Comparison of ENCODE assay signal across 28 cellular contexts in genomic region chr9:237141-237857, GRCh38. TPM values are rescaled to one million over a fixed set of nuclear protein-coding genes. Genes with fewer than 3 reads are reported as not detected.
A peak's percentile ranks its signal among the peaks of the same experiment; 100 is the strongest.
DNase-seq lines count a peak whose midpoint lies in the region; ATAC-seq, FAIRE-seq and TF ChIP-seq lines count a peak whose summit lies in the region.
"Had no signal": no experiment of that assay in that cellular context is flagged by ENCODE, and none has a peak within 500 bp of the region (broad histone marks: within the 10 kb centered on the region; RNA-seq: fewer than 3 reads in every experiment).

No MANE protein-coding gene starts in this region.

- FAIRE-seq in GM12891 (lab: Jason Lieb, UNC) = peak; percentile 9
- FAIRE-seq: A204.1, D721Med, endothelial cell of umbilical vein, HTR-8/SVneo had no signal

- peaks cover 21% of the 10 kb centered on the region for H3K9me3 Mint-ChIP-seq in activated CD4-positive, alpha-beta T cell treated with anti-CD3 and anti-CD28 coated beads, Interleukin-2, amount 10 ng/mL, durations not matched to agents 24 days and 14 days
- H3K9me3 Mint-ChIP-seq in activated CD4-positive, alpha-beta memory T cell treated with anti-CD3 and anti-CD28 coated beads, Interleukin-2, amount 10 ng/mL, durations not matched to agents 7 days and 5 days = peaks cover 26% of the 10 kb centered on the region
- peaks cover 8% of the 10 kb centered on the region for H3K9me3 Mint-ChIP-seq in natural killer cell treated with Interleukin-12 subunit alpha and Interleukin-12 subunit beta and Interleukin-15 and Interleukin-18, amount 100 ng/mL, for 72 hours
- peaks cover 4% of the 10 kb centered on the region for H3K9me3 Mint-ChIP-seq in endothelial cell (ENCODE audit: unreplicated experiment)

- ATAC-seq in natural killer cell treated with Interleukin-12 subunit alpha and Interleukin-12 subunit beta and Interleukin-15 and Interleukin-18, amount 100 ng/mL, for 72 hours = peak; percentile 20 to 45
- ATAC-seq: heart right ventricle, right cardiac atrium, Right ventricle myocardium inferior had no signal

- TF ChIP-seq POLR2A in GM12891 (IDR thresholded peaks at IDR 0.05; ENCODE audit: low read depth, low read length) = no peak

- peak overlapping the region; percentile 54 for H3K27ac Mint-ChIP-seq in activated CD4-positive, alpha-beta T cell treated with anti-CD3 and anti-CD28 coated beads, Interleukin-2, amount 10 ng/mL, durations not matched to agents 24 days and 14 days
- peak overlapping the region; percentile 91 for H3K27ac Mint-ChIP-seq in activated CD4-positive, alpha-beta memory T cell treated with anti-CD3 and anti-CD28 coated beads, Interleukin-2, amount 10 ng/mL, durations not matched to agents 7 days and 5 days
- peak overlapping the region; percentile 76 to 91 for H3K27ac Mint-ChIP-seq in natural killer cell treated with Interleukin-12 subunit alpha and Interleukin-12 subunit beta and Interleukin-15 and Interleukin-18, amount 100 ng/mL, for 72 hours
- H3K27ac Mint-ChIP-seq in endothelial cell (ENCODE audit: unreplicated experiment) = no peak overlapping the region
- H3K27ac Mint-ChIP-seq: HFFc6, mesothelial cell of epicardium, nephron had no signal

- CTCF ChIA-PET in activated CD4-positive, alpha-beta memory T cell treated with anti-CD3 and anti-CD28 coated beads, Interleukin-2, amount 10 ng/mL, durations not matched to agents 7 days and 5 days (lab: Charles Lee) = interaction anchor here (0.9 to 2.1 kb wide), 4 partner anchors 10 to 22 kb away, joined by 3 to 17 read pairs (median 5); partner anchors contain the start of gene DOCK8

- intact Hi-C loops in activated CD4-positive, alpha-beta T cell treated with anti-CD3 and anti-CD28 coated beads, Interleukin-2, amount 10 ng/mL, durations not matched to agents 24 days and 14 days (cut with micrococcal nuclease) = loop anchor here (5.0 kb wide), 1 partner anchor 35 kb away; no protein-coding TSS in a partner anchor

- H3K4me3 Mint-ChIP-seq in activated CD4-positive, alpha-beta T cell treated with anti-CD3 and anti-CD28 coated beads, Interleukin-2, amount 10 ng/mL, durations not matched to agents 24 days and 14 days = peak overlapping the region; percentile 37
- H3K4me3 Mint-ChIP-seq in activated CD4-positive, alpha-beta memory T cell treated with anti-CD3 and anti-CD28 coated beads, Interleukin-2, amount 10 ng/mL, durations not matched to agents 7 days and 5 days = no peak overlapping the region
- peak overlapping the region; percentile 63 for H3K4me3 Mint-ChIP-seq in natural killer cell treated with Interleukin-12 subunit alpha and Interleukin-12 subunit beta and Interleukin-15 and Interleukin-18, amount 100 ng/mL, for 72 hours
- no peak overlapping the region for H3K4me3 Mint-ChIP-seq in endothelial cell (ENCODE audit: unreplicated experiment)
- H3K4me3 Mint-ChIP-seq: HFFc6, mesothelial cell of epicardium, nephron had no signal

- peaks cover 4% of the 10 kb centered on the region for H3K27me3 Mint-ChIP-seq in activated CD4-positive, alpha-beta T cell treated with anti-CD3 and anti-CD28 coated beads, Interleukin-2, amount 10 ng/mL, durations not matched to agents 24 days and 14 days
- H3K27me3 Mint-ChIP-seq in activated CD4-positive, alpha-beta memory T cell treated with anti-CD3 and anti-CD28 coated beads, Interleukin-2, amount 10 ng/mL, durations not matched to agents 7 days and 5 days = no peaks in the 10 kb centered on the region
- no peaks in the 10 kb centered on the region for H3K27me3 Mint-ChIP-seq in natural killer cell treated with Interleukin-12 subunit alpha and Interleukin-12 subunit beta and Interleukin-15 and Interleukin-18, amount 100 ng/mL, for 72 hours
- peaks cover 5% of the 10 kb centered on the region for H3K27me3 Mint-ChIP-seq in endothelial cell (ENCODE audit: unreplicated experiment)

- no peak for TF ChIP-seq CTCF in endothelial cell (IDR thresholded peaks at IDR 0.05; ENCODE audit: unreplicated experiment)

- peak; percentile 58 for DNase-seq in activated CD4-positive, alpha-beta T cell treated with anti-CD3 and anti-CD28 coated beads, Interleukin-2, amount 10 ng/mL, durations not matched to agents 24 days and 14 days
- no peak for DNase-seq in activated CD4-positive, alpha-beta T cell treated with anti-CD3 and anti-CD28 coated beads, Interleukin-2, amount 50 U/mL, for 48 hours
- no peak for DNase-seq in GM12891 (ENCODE audit: insufficient read length, low spot score)
- no peak for DNase-seq in activated CD4-positive, alpha-beta memory T cell treated with anti-CD3 and anti-CD28 coated beads, Interleukin-2, amount 10 ng/mL, durations not matched to agents 7 days and 5 days
- no peak for DNase-seq in natural killer cell treated with Interleukin-12 subunit alpha and Interleukin-12 subunit beta and Interleukin-15 and Interleukin-18, amount 100 ng/mL, for 72 hours (ENCODE audit: low spot score)
- no peak for DNase-seq in kidney tubule cell (ENCODE audit: low spot score)
- DNase-seq in endothelial cell (ENCODE audit: low spot score) = no peak
- DNase-seq in NCI-H2196 treated with DMSO at 0.1 percent for 48 hours (lab: John Stamatoyannopoulos, UW; ENCODE audit: unreplicated experiment) = no peak
- DNase-seq: BE2C; EL; heart right ventricle; HFFc6; Karpas-422; NCI-H1105; NCI-H2081; NCI-H82; right cardiac atrium; stimulated activated CD4-positive, alpha-beta T cell treated with anti-CD3 and anti-CD28 coated beads, Interleukin-12 subunit alpha, Interleukin-12 subunit beta, amount 100 ng/mL, for 4 hours; stimulated activated CD4-positive, alpha-beta T cell treated with anti-CD3 and anti-CD28 coated beads, Interleukin-4, amount 100 ng/mL, for 4 hours; SW 1271; transverse colon had no signal

- POLR2A ChIA-PET in activated CD4-positive, alpha-beta memory T cell treated with anti-CD3 and anti-CD28 coated beads, Interleukin-2, amount 10 ng/mL, durations not matched to agents 7 days and 5 days (lab: Charles Lee) = interaction anchor here (0.8 to 7.7 kb wide), 13 partner anchors 8 to 61 kb away, joined by 3 to 84 read pairs (median 6); partner anchors contain the start of gene DOCK8

- peaks cover 36% of the 10 kb centered on the region for H3K36me3 Mint-ChIP-seq in activated CD4-positive, alpha-beta T cell treated with anti-CD3 and anti-CD28 coated beads, Interleukin-2, amount 10 ng/mL, durations not matched to agents 24 days and 14 days (ENCODE audit: low read depth)
- peaks cover 75% of the 10 kb centered on the region for H3K36me3 Mint-ChIP-seq in activated CD4-positive, alpha-beta memory T cell treated with anti-CD3 and anti-CD28 coated beads, Interleukin-2, amount 10 ng/mL, durations not matched to agents 7 days and 5 days (ENCODE audit: low read depth)
- H3K36me3 Mint-ChIP-seq in natural killer cell treated with Interleukin-12 subunit alpha and Interleukin-12 subunit beta and Interleukin-15 and Interleukin-18, amount 100 ng/mL, for 72 hours = peaks cover 25% of the 10 kb centered on the region
- peaks cover 9% of the 10 kb centered on the region for H3K36me3 Mint-ChIP-seq in endothelial cell (ENCODE audit: low read depth, unreplicated experiment)
- H3K36me3 Mint-ChIP-seq: mesothelial cell of epicardium had no signal

- H3K4me1 Mint-ChIP-seq in activated CD4-positive, alpha-beta T cell treated with anti-CD3 and anti-CD28 coated beads, Interleukin-2, amount 10 ng/mL, durations not matched to agents 24 days and 14 days = peaks cover 31% of the 10 kb centered on the region
- H3K4me1 Mint-ChIP-seq in activated CD4-positive, alpha-beta memory T cell treated with anti-CD3 and anti-CD28 coated beads, Interleukin-2, amount 10 ng/mL, durations not matched to agents 7 days and 5 days = peaks cover 65% of the 10 kb centered on the region
- peaks cover 40 to 49% of the 10 kb centered on the region in 2 donors for H3K4me1 Mint-ChIP-seq in natural killer cell treated with Interleukin-12 subunit alpha and Interleukin-12 subunit beta and Interleukin-15 and Interleukin-18, amount 100 ng/mL, for 72 hours (ENCODE audit: low read depth in 2 of 2)
- H3K4me1 Mint-ChIP-seq in endothelial cell (ENCODE audit: unreplicated experiment) = no peaks in the 10 kb centered on the region
- H3K4me1 Mint-ChIP-seq: mesothelial cell of epicardium, nephron had no signal

TF ChIP-seq in GM12891, 5 proteins besides CTCF, POLR2A, EP300 and RAD21:
- no peak for TF ChIP-seq TAF1 (IDR thresholded peaks at IDR 0.05; ENCODE audit: low read depth, low read length)
- TF ChIP-seq PAX5 (IDR thresholded peaks at IDR 0.05; ENCODE audit: insufficient read depth, low read length, severe bottlenecking) = no peak
- no peak for TF ChIP-seq POLR2AphosphoS5 (IDR thresholded peaks at IDR 0.05; ENCODE audit: low read depth, low read length)
- no peak for TF ChIP-seq SPI1 (IDR thresholded peaks at IDR 0.05; ENCODE audit: low read depth, low read length)
- TF ChIP-seq POU2F2 (IDR thresholded peaks at IDR 0.05; ENCODE audit: low read depth, low read length) = no peak
TF ChIP-seq in GM12891: peak in this region for 0.

RNA-seq across cellular contexts. Expression of gene DOCK8, which starts 22.6 kb away (rescaled TPM):
- total RNA-seq in activated CD4-positive, alpha-beta T cell treated with anti-CD3 and anti-CD28 coated beads, Interleukin-2, amount 10 ng/mL, durations not matched to agents 24 days and 14 days = 121 TPM in 2 replicates
- 40.0 TPM for polyA plus RNA-seq in GM12891 (2012; ENCODE audit: low read depth, missing spikeins)
- 100 to 1,000 TPM; 370 to 374 TPM for total RNA-seq in activated CD4-positive, alpha-beta memory T cell treated with anti-CD3 and anti-CD28 coated beads, Interleukin-2, amount 10 ng/mL, durations not matched to agents 7 days and 5 days
- total RNA-seq in natural killer cell treated with Interleukin-12 subunit alpha and Interleukin-12 subunit beta and Interleukin-15 and Interleukin-18, amount 100 ng/mL, for 72 hours = 100 to 1,000 TPM; 143 to 174 TPM
- 8.3 TPM for total RNA-seq in endothelial cell (ENCODE audit: unreplicated experiment)

RNA-seq across cellular contexts. Expression of gene ZNG1A, which starts 58.4 kb away (rescaled TPM):
- 29.6 and 30.3 TPM in 2 replicates for total RNA-seq in activated CD4-positive, alpha-beta T cell treated with anti-CD3 and anti-CD28 coated beads, Interleukin-2, amount 10 ng/mL, durations not matched to agents 24 days and 14 days
- 48.1 TPM for polyA plus RNA-seq in GM12891 (2012; ENCODE audit: low read depth, missing spikeins)
- total RNA-seq in activated CD4-positive, alpha-beta memory T cell treated with anti-CD3 and anti-CD28 coated beads, Interleukin-2, amount 10 ng/mL, durations not matched to agents 7 days and 5 days = 10 to 100 TPM; 25.0 to 25.4 TPM
- total RNA-seq in natural killer cell treated with Interleukin-12 subunit alpha and Interleukin-12 subunit beta and Interleukin-15 and Interleukin-18, amount 100 ng/mL, for 72 hours = 10 to 100 TPM; 33.4 to 56.6 TPM
- total RNA-seq in endothelial cell (ENCODE audit: unreplicated experiment) = 46.7 TPM

Comparison
In these comparisons a context has a peak if more than half of its experiments do, and no peak if none do; other contexts are left out.
1. H3K4me3 Mint-ChIP-seq: peak in activated CD4-positive, alpha-beta T cell treated with anti-CD3 and anti-CD28 coated beads, Interleukin-2, amount 10 ng/mL, durations not matched to agents 24 days and 14 days (single experiment) and natural killer cell treated with Interleukin-12 subunit alpha and Interleukin-12 subunit beta and Interleukin-15 and Interleukin-18, amount 100 ng/mL, for 72 hours (single experiment); none in activated CD4-positive, alpha-beta memory T cell treated with anti-CD3 and anti-CD28 coated beads, Interleukin-2, amount 10 ng/mL, durations not matched to agents 7 days and 5 days (single experiment) and endothelial cell (single experiment).
2. RNA of gene DOCK8, which starts 22.6 kb away (total RNA-seq): 370 to 374 TPM in activated CD4-positive, alpha-beta memory T cell treated with anti-CD3 and anti-CD28 coated beads, Interleukin-2, amount 10 ng/mL, durations not matched to agents 7 days and 5 days, 143 to 174 TPM in natural killer cell treated with Interleukin-12 subunit alpha and Interleukin-12 subunit beta and Interleukin-15 and Interleukin-18, amount 100 ng/mL, for 72 hours and 121 TPM in activated CD4-positive, alpha-beta T cell treated with anti-CD3 and anti-CD28 coated beads, Interleukin-2, amount 10 ng/mL, durations not matched to agents 24 days and 14 days; 8.3 TPM in endothelial cell (single experiment); every median in the first group is over 10 times any median in the second.